ENCODE assay signal across 9 cellular contexts in genomic region chr13:51729853-51730553, GRCh38.
DNase-seq lines count a peak whose midpoint lies in the region; ATAC-seq and TF ChIP-seq lines count a peak whose summit lies in the region.
"Had no signal": no experiment of that assay in that cellular context is flagged by ENCODE, and none has a peak within 500 bp of the region (broad histone marks: within the 10 kb centered on the region; RNA-seq: fewer than 3 reads in every experiment).

No MANE protein-coding gene starts in this region.

- TF ChIP-seq CTCF in foreskin keratinocyte (conservative IDR thresholded peaks at IDR 0.05) = no peak

- H3K27me3 ChIP-seq in foreskin keratinocyte = no peaks in the 10 kb centered on the region

- no peak overlapping the region for H3K4me3 Mint-ChIP-seq in activated CD4-positive, alpha-beta memory T cell treated with anti-CD3 and anti-CD28 coated beads, Interleukin-2, amount 10 ng/mL, durations not matched to agents 7 days and 5 days
- H3K4me3 Mint-ChIP-seq: naive thymus-derived CD4-positive, alpha-beta T cell had no signal

- CTCF ChIA-PET in activated CD4-positive, alpha-beta memory T cell treated with anti-CD3 and anti-CD28 coated beads, Interleukin-2, amount 10 ng/mL, durations not matched to agents 7 days and 5 days (lab: Charles Lee) = no interaction called here

- peaks cover 6% of the 10 kb centered on the region for H3K4me1 Mint-ChIP-seq in activated CD4-positive, alpha-beta memory T cell treated with anti-CD3 and anti-CD28 coated beads, Interleukin-2, amount 10 ng/mL, durations not matched to agents 7 days and 5 days

- peaks cover 20% of the 10 kb centered on the region for H3K4me1 ChIP-seq in foreskin keratinocyte

- ATAC-seq in foreskin keratinocyte (peak; percentile 83), HG03135 (IDR thresholded peaks at IDR 0.05; ENCODE audit: unreplicated experiment) (no peak), GM19463 (IDR thresholded peaks at IDR 0.05; ENCODE audit: unreplicated experiment) (no peak)
- ATAC-seq: naive thymus-derived CD4-positive, alpha-beta T cell had no signal

- H3K27ac ChIP-seq in foreskin keratinocyte = peak overlapping the region; percentile 56

- no peaks in the 10 kb centered on the region for H3K27me3 Mint-ChIP-seq in activated CD4-positive, alpha-beta memory T cell treated with anti-CD3 and anti-CD28 coated beads, Interleukin-2, amount 10 ng/mL, durations not matched to agents 7 days and 5 days
- H3K27me3 Mint-ChIP-seq: naive thymus-derived CD4-positive, alpha-beta T cell had no signal

- peaks cover 25% of the 10 kb centered on the region for H3K36me3 Mint-ChIP-seq in activated CD4-positive, alpha-beta memory T cell treated with anti-CD3 and anti-CD28 coated beads, Interleukin-2, amount 10 ng/mL, durations not matched to agents 7 days and 5 days (ENCODE audit: low read depth)

- H3K27ac Mint-ChIP-seq in activated CD4-positive, alpha-beta memory T cell treated with anti-CD3 and anti-CD28 coated beads, Interleukin-2, amount 10 ng/mL, durations not matched to agents 7 days and 5 days = no peak overlapping the region
- H3K27ac Mint-ChIP-seq: naive thymus-derived CD4-positive, alpha-beta T cell had no signal

- no peaks in the 10 kb centered on the region for H3K9me3 Mint-ChIP-seq in activated CD4-positive, alpha-beta memory T cell treated with anti-CD3 and anti-CD28 coated beads, Interleukin-2, amount 10 ng/mL, durations not matched to agents 7 days and 5 days
- H3K9me3 Mint-ChIP-seq: naive thymus-derived CD4-positive, alpha-beta T cell had no signal

- POLR2A ChIA-PET in activated CD4-positive, alpha-beta memory T cell treated with anti-CD3 and anti-CD28 coated beads, Interleukin-2, amount 10 ng/mL, durations not matched to agents 7 days and 5 days (lab: Charles Lee) = interaction anchor here (1.0 to 1.3 kb wide), 2 partner anchors 34 to 36 kb away, joined by 3 read pairs; no protein-coding TSS in a partner anchor

- DNase-seq in ELR (ENCODE audit: low read depth) = peak; percentile 92
- DNase-seq in activated CD4-positive, alpha-beta memory T cell treated with anti-CD3 and anti-CD28 coated beads, Interleukin-2, amount 10 ng/mL, durations not matched to agents 7 days and 5 days = peak; percentile 26
- peak; percentile 50 to 81 for DNase-seq in foreskin keratinocyte
- DNase-seq in smooth muscle cell of the brain vasculature (ENCODE audit: low read depth, low spot score) = peak; percentile 57
- no peak for DNase-seq in NCI-H1092 (lab: John Stamatoyannopoulos, UW)
- DNase-seq in NCI-H1417 treated with DMSO at 0.1 percent for 48 hours (lab: John Stamatoyannopoulos, UW) = no peak

Comparison
In these comparisons a context has a peak if more than half of its experiments do, and no peak if none do; other contexts are left out.
1. DNase-seq: peak in ELR (single experiment), activated CD4-positive, alpha-beta memory T cell treated with anti-CD3 and anti-CD28 coated beads, Interleukin-2, amount 10 ng/mL, durations not matched to agents 7 days and 5 days (single experiment), foreskin keratinocyte (2 of 2) and smooth muscle cell of the brain vasculature (single experiment); none in NCI-H1092 (single experiment) and NCI-H1417 treated with DMSO at 0.1 percent for 48 hours (single experiment).